ENCODE assay signal across 17 cellular contexts in genomic region chr9:4106081-4106491, GRCh38.
DNase-seq lines count a peak whose midpoint lies in the region; ATAC-seq and TF ChIP-seq lines count a peak whose summit lies in the region.
"Had no signal": no experiment of that assay in that cellular context is flagged by ENCODE, and none has a peak within 500 bp of the region (broad histone marks: within the 10 kb centered on the region; RNA-seq: fewer than 3 reads in every experiment).

No MANE protein-coding gene starts in this region.

- H3K9me3 ChIP-seq in cardiac muscle cell (ENCODE audit: low read depth) (no peaks in the 10 kb centered on the region), lung (ENCODE audit: control insufficient read depth in 2 of 2, insufficient read depth in 1 of 2, low read length in 1 of 2) (no peaks in the 10 kb centered on the region)
- H3K9me3 ChIP-seq: prostate gland had no signal

- H3K27me3 ChIP-seq in cardiac muscle cell: no peaks in the 10 kb centered on the region
- no peaks in the 10 kb centered on the region for H3K27me3 ChIP-seq in lung (ENCODE audit: control insufficient read depth, insufficient read depth)
- H3K27me3 ChIP-seq: brain microvascular endothelial cell had no signal

- no peak overlapping the region for H3K4me3 ChIP-seq in cardiac muscle cell
- no peak overlapping the region for H3K4me3 ChIP-seq in epithelial cell of esophagus (ENCODE audit: low read length)
- no peak overlapping the region for H3K4me3 ChIP-seq in lung
- H3K4me3 ChIP-seq: prostate gland had no signal

- H3K4me1 ChIP-seq in cardiac muscle cell (ENCODE audit: low read depth) (peaks cover 25% of the 10 kb centered on the region), lung (ENCODE audit: control insufficient read depth in 2 of 2, insufficient read depth in 2 of 2, low read length in 2 of 2) (peaks cover 2 to 5% of the 10 kb centered on the region in 2 donors)
- H3K4me1 ChIP-seq: prostate gland had no signal

- intact Hi-C loops in cardiac septum (cut with DNase I): no loop called here

- H3K36me3 ChIP-seq in cardiac muscle cell: no peaks in the 10 kb centered on the region
- no peaks in the 10 kb centered on the region for H3K36me3 ChIP-seq in lung (ENCODE audit: control insufficient read depth in 2 of 2, insufficient read depth in 2 of 2, low read length in 2 of 2)
- H3K36me3 ChIP-seq: brain microvascular endothelial cell, prostate gland had no signal

- no peak for TF ChIP-seq CTCF in cardiac muscle cell (IDR thresholded peaks at IDR 0.05; ENCODE audit: low read depth, low read length)
- no peak for TF ChIP-seq CTCF in epithelial cell of esophagus (IDR thresholded peaks at IDR 0.05; ENCODE audit: insufficient read depth, low read depth, low read length, missing control alignments)
- TF ChIP-seq CTCF in lung (IDR thresholded peaks at IDR 0.05; ENCODE audit: control extremely low read depth, extremely low read depth): no peak

- H3K27ac ChIP-seq in cardiac muscle cell (peak overlapping the region; percentile 77), lung (ENCODE audit: low read depth in 1 of 2, low read length in 1 of 2) (peak overlapping the region; percentile 33 to 41)
- H3K27ac ChIP-seq: brain microvascular endothelial cell, prostate gland had no signal

- 69 to 81% methylated on average over 8 of the region's 8 CpGs for WGBS in lung, 2 donors

- ATAC-seq in lung (ENCODE audit: insufficient read depth, low FRiP score) (peak; percentile 49), GM18907 (IDR thresholded peaks at IDR 0.05; ENCODE audit: unreplicated experiment) (no peak)

- DNase-seq in cardiac muscle cell (ENCODE audit: low read depth in 1 of 2, low spot score in 1 of 2) (no peak), cardiac septum (ENCODE audit: low spot score) (no peak), epithelial cell of esophagus (ENCODE audit: low read depth) (peak; percentile 77), lung (ENCODE audit: low spot score) (no peak), NCI-H2107 (lab: John Stamatoyannopoulos, UW) (no peak), D341Med (ENCODE audit: low spot score) (no peak), HK-2 (ENCODE audit: unreplicated experiment) (no peak)
- DNase-seq: activated naive CD4-positive, alpha-beta T cell treated with anti-CD3 and anti-CD28 coated beads for 36 hours; activated T-cell treated with anti-CD3 and anti-CD28 coated beads for 4 hours; brain microvascular endothelial cell; hippocampal formation; KBM-7; NCI-H1417 treated with DMSO at 0.1 percent for 48 hours; NCI-H510A; stimulated activated naive CD4-positive, alpha-beta T cell treated with Interleukin-2 at 50 U/mL for 16 hours had no signal
